Comparison of ENCODE assay signal across 8 cellular contexts in the genomic region with DNA sequence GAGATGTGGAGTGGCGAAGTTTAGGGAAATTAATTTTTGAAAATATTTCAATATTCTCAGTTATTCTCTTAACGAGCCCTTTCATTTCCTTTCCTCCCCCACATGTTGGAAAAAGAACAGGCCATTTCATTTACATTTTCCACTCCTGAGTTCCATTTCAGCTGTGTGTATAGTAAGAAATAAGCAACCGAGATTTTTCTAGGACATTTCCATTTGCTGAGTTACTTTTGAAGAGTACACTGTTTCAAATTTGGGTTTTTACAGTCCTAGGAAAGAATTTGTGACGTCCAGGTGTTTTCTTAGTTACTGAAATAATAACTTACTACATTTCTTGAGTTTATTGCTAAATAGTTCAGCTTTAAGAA. TPM values are rescaled to one million over a fixed set of nuclear protein-coding genes. Genes with fewer than 3 reads are reported as not detected.
A peak's percentile ranks its signal among the peaks of the same experiment; 100 is the strongest.
DNase-seq lines count a peak whose midpoint lies in the region; ATAC-seq, FAIRE-seq and TF ChIP-seq lines count a peak whose summit lies in the region.

No MANE protein-coding gene starts in this region.

- no peak overlapping the region for H3K23ac ChIP-seq in neuronal stem cell (ENCODE audit: low read depth, low read length, poor library complexity)

- peak; percentile 12 for FAIRE-seq in endometrium (lab: Jason Lieb, UNC)

- H2AK5ac ChIP-seq in neuronal stem cell (ENCODE audit: low read depth, low read length) = no peak overlapping the region

- H3K27me3 ChIP-seq in CD4-positive, CD25-positive, alpha-beta regulatory T cell (ENCODE audit: control insufficient read depth, insufficient read depth, low read length) = no peaks in the 10 kb centered on the region
- H3K27me3 ChIP-seq in OCI-LY1 (ENCODE audit: insufficient read depth, low read length) = no peaks in the 10 kb centered on the region
- no peaks in the 10 kb centered on the region for H3K27me3 ChIP-seq in neuronal stem cell (ENCODE audit: control insufficient read depth in 3 of 3, insufficient read depth in 3 of 3, low read depth in 1 of 3, low read length in 3 of 3)

- no peak overlapping the region for H3K4ac ChIP-seq in neuronal stem cell (ENCODE audit: low read length)

- H4K8ac ChIP-seq in neuronal stem cell (ENCODE audit: low read depth, low read length) = no peak overlapping the region

- H3K9ac ChIP-seq in OCI-LY1 (ENCODE audit: low read length) (peak overlapping the region; percentile 87), neuronal stem cell (ENCODE audit: low read depth, low read length, poor library complexity) (no peak overlapping the region)

- no peak overlapping the region for H3K14ac ChIP-seq in neuronal stem cell (ENCODE audit: low read length)

- no peak for DNase-seq in CD4-positive, CD25-positive, alpha-beta regulatory T cell
- DNase-seq in neuronal stem cell (ENCODE audit: low spot score) = no peak
- DNase-seq in NCI-H2107 treated with DMSO at 0.1 percent for 48 hours (lab: John Stamatoyannopoulos, UW; ENCODE audit: unreplicated experiment) = no peak
- DNase-seq in NCI-H1694 treated with DMSO at 0.1 percent for 48 hours (lab: John Stamatoyannopoulos, UW) = no peak

- ATAC-seq in CD4-positive, CD25-positive, alpha-beta regulatory T cell (ENCODE audit: low read depth in 2 of 2) = no peak
- ATAC-seq in GM18858 (IDR thresholded peaks at IDR 0.05; ENCODE audit: unreplicated experiment) = no peak
- ATAC-seq in HG03342 (IDR thresholded peaks at IDR 0.05; ENCODE audit: unreplicated experiment) = no peak

- TF ChIP-seq CTCF in OCI-LY1 (IDR thresholded peaks at IDR 0.05; ENCODE audit: low read length) = no peak; the same call in 1 of the 2 replicates

- peak overlapping the region; percentile 82 to 99 (median 87) for H3K27ac Mint-ChIP-seq in CD4-positive, CD25-positive, alpha-beta regulatory T cell

- H3K9me2 ChIP-seq in OCI-LY1 (ENCODE audit: low read depth, low read length) = no peaks in the 10 kb centered on the region

- H4K91ac ChIP-seq in neuronal stem cell (ENCODE audit: low read depth, low read length, poor library complexity) = no peak overlapping the region

- no peaks in the 10 kb centered on the region for H3K27me3 Mint-ChIP-seq in CD4-positive, CD25-positive, alpha-beta regulatory T cell

- peak overlapping the region; percentile 99 for H3K27ac ChIP-seq in CD4-positive, CD25-positive, alpha-beta regulatory T cell (ENCODE audit: insufficient read depth, low read length, poor library complexity, severe bottlenecking)
- H3K27ac ChIP-seq in OCI-LY1 (ENCODE audit: low read depth, low read length, poor library complexity, severe bottlenecking) (peak overlapping the region; percentile 85), neuronal stem cell (replicated peaks; ENCODE audit: low read length) (peak overlapping the region; percentile 25)

- no peaks in the 10 kb centered on the region for H4K20me1 ChIP-seq in OCI-LY1 (ENCODE audit: insufficient read depth, low read length)

- no peak overlapping the region for H2BK5ac ChIP-seq in neuronal stem cell (ENCODE audit: low read length)

- H2AFZ ChIP-seq in OCI-LY1 (ENCODE audit: low read length) = no peak overlapping the region
- no peak overlapping the region for H2AFZ ChIP-seq in neuronal stem cell (ENCODE audit: low read length)

- H3F3A ChIP-seq in OCI-LY1 (ENCODE audit: insufficient read depth, low read length) = no peaks in the 10 kb centered on the region

- peaks cover 0 to under 1% (median 0%) of the 10 kb centered on the region in 7 donors for H3K9me3 Mint-ChIP-seq in CD4-positive, CD25-positive, alpha-beta regulatory T cell

- H2BK15ac ChIP-seq in neuronal stem cell (ENCODE audit: low read length) = no peak overlapping the region

- H3K18ac ChIP-seq in neuronal stem cell (ENCODE audit: low read length) = no peak overlapping the region

- H3K36me3 ChIP-seq in CD4-positive, CD25-positive, alpha-beta regulatory T cell (ENCODE audit: control insufficient read depth, insufficient read depth, low read length) = no peaks in the 10 kb centered on the region
- peaks cover 22% of the 10 kb centered on the region for H3K36me3 ChIP-seq in OCI-LY1 (ENCODE audit: insufficient read depth, low read length)
- H3K36me3 ChIP-seq in neuronal stem cell (replicated peaks in 1 of 2; ENCODE audit: control insufficient read depth in 2 of 2, insufficient read depth in 2 of 2, low read length in 2 of 2) = peaks cover 0 to 3% of the 10 kb centered on the region in 2 donors

- peak overlapping the region; percentile 83 for H3K4me2 ChIP-seq in OCI-LY1 (ENCODE audit: low read length)
- H3K4me2 ChIP-seq in neuronal stem cell (ENCODE audit: insufficient read depth, low read length, poor library complexity, severe bottlenecking) = peak overlapping the region; percentile 57

- no peak overlapping the region for H2BK120ac ChIP-seq in neuronal stem cell (ENCODE audit: low read depth, low read length)

- peak overlapping the region; percentile 91 for H3K4me3 ChIP-seq in CD4-positive, CD25-positive, alpha-beta regulatory T cell (ENCODE audit: low read depth, low read length)
- H3K4me3 ChIP-seq in OCI-LY1 (ENCODE audit: low read depth, low read length, poor library complexity, severe bottlenecking) (peak overlapping the region; percentile 81), neuronal stem cell (ENCODE audit: low read length in 2 of 2) (peak overlapping the region in 1 of 2 donors; percentile 68)

- H3K4me3 Mint-ChIP-seq in CD4-positive, CD25-positive, alpha-beta regulatory T cell = peak overlapping the region; percentile 95 to 99 (median 96)

- peaks cover 5% of the 10 kb centered on the region for H3K79me1 ChIP-seq in neuronal stem cell (ENCODE audit: low read depth, low read length)

- no peaks in the 10 kb centered on the region for H3K9me3 ChIP-seq in CD4-positive, CD25-positive, alpha-beta regulatory T cell (ENCODE audit: control insufficient read depth in 2 of 2, low read length in 2 of 2)
- H3K9me3 ChIP-seq in OCI-LY1 (ENCODE audit: low read length) (no peaks in the 10 kb centered on the region), neuronal stem cell (replicated peaks in 1 of 2; ENCODE audit: control insufficient read depth in 2 of 2, insufficient read depth in 1 of 2, low read depth in 1 of 2, low read length in 2 of 2) (peaks cover 0 to 7% of the 10 kb centered on the region in 2 donors)

- peaks cover 5% of the 10 kb centered on the region for H3K36me3 Mint-ChIP-seq in CD4-positive, CD25-positive, alpha-beta regulatory T cell

- no CpG with 5 or more reads among the region's 4 CpGs for WGBS in neuronal stem cell (ENCODE audit: extremely low coverage in 2 of 2, insufficient read length in 2 of 2, insufficient replicate concordance in 1 of 2), 2 donors

- peaks cover 52% of the 10 kb centered on the region for H3K4me1 ChIP-seq in CD4-positive, CD25-positive, alpha-beta regulatory T cell (ENCODE audit: control insufficient read depth, insufficient read depth, low read length, poor library complexity, severe bottlenecking)
- peaks cover 42% of the 10 kb centered on the region for H3K4me1 ChIP-seq in OCI-LY1 (ENCODE audit: insufficient read depth, low read length, severe bottlenecking)
- peaks cover 0 to 14% of the 10 kb centered on the region in 2 donors for H3K4me1 ChIP-seq in neuronal stem cell (ENCODE audit: control insufficient read depth in 2 of 2, insufficient read depth in 1 of 2, low read depth in 1 of 2, low read length in 2 of 2)

- H2BK12ac ChIP-seq in neuronal stem cell (ENCODE audit: low read length) = no peak overlapping the region

- peaks cover 53% of the 10 kb centered on the region for H3K79me2 ChIP-seq in OCI-LY1 (ENCODE audit: insufficient read depth, low read length)

- H3K4me1 Mint-ChIP-seq in CD4-positive, CD25-positive, alpha-beta regulatory T cell = peaks cover 39 to 56% (median 50%) of the 10 kb centered on the region in 4 donors

RNA-seq across cellular contexts. Expression of a gene that starts 1.2 kb away (rescaled TPM):
- total RNA-seq in CD4-positive, CD25-positive, alpha-beta regulatory T cell = 226 TPM
- 100 to 1,000 TPM; 401 to 541 (median 486) TPM for polyA plus RNA-seq in CD4-positive, CD25-positive, alpha-beta regulatory T cell
- polyA plus RNA-seq in neuronal stem cell (2013, experiment 1 of 2) = 177 TPM
- polyA plus RNA-seq in neuronal stem cell (2013, experiment 2 of 2) = 172 TPM

Comparison
In these comparisons a context has a peak if more than half of its experiments do, and no peak if none do; other contexts are left out.
1. H3K27ac ChIP-seq: peak in every context shown above with its lines; median percentile 99 in CD4-positive, CD25-positive, alpha-beta regulatory T cell; 85 in OCI-LY1; 25 in neuronal stem cell.